In genomic region chr2:85551698-85552678, GRCh38 we compare ENCODE assay signal across 1 cellular context.
TF ChIP-seq lines count a peak whose summit lies in the region.

No MANE protein-coding gene starts in this region.

TF ChIP-seq in HepG2, 621 proteins besides CTCF, POLR2A, EP300 and RAD21 (continued from another document and continues in another):
- TF ChIP-seq AHDC1 (CRISPR knock-in tag; IDR thresholded peaks at IDR 0.05; ENCODE audit: borderline replicate concordance): no peak
- TF ChIP-seq CBX1 (IDR thresholded peaks at IDR 0.05; ENCODE audit: low read depth): no peak
- TF ChIP-seq ZNF382 (CRISPR knock-in tag; IDR thresholded peaks at IDR 0.05; ENCODE audit: borderline replicate concordance): no peak
- TF ChIP-seq ZNF280D (CRISPR knock-in tag; IDR thresholded peaks at IDR 0.05): no peak
- 0 out of 2 replicates have a peak, but pooled peaks have one; percentile 31 for TF ChIP-seq ZNF747 (CRISPR knock-in tag; IDR thresholded peaks at IDR 0.05; ENCODE audit: borderline replicate concordance)
- TF ChIP-seq ZNF543 (CRISPR knock-in tag; IDR thresholded peaks at IDR 0.05): no peak
- no peak for TF ChIP-seq MBNL3 (CRISPR knock-in tag; conservative IDR thresholded peaks at IDR 0.05)
- no peak for TF ChIP-seq SNAPC5 (CRISPR knock-in tag; IDR thresholded peaks at IDR 0.05; ENCODE audit: borderline replicate concordance)
- no peak for TF ChIP-seq SOX5 (CRISPR knock-in tag; IDR thresholded peaks at IDR 0.05; ENCODE audit: borderline replicate concordance)
- no peak for TF ChIP-seq NCOA5 (CRISPR knock-in tag; IDR thresholded peaks at IDR 0.05)
- TF ChIP-seq ZMYM3 (CRISPR knock-in tag; IDR thresholded peaks at IDR 0.05): no peak
- no peak for TF ChIP-seq ZNF430 (CRISPR knock-in tag; IDR thresholded peaks at IDR 0.05)
- no peak for TF ChIP-seq TEF (CRISPR knock-in tag; IDR thresholded peaks at IDR 0.05)
- TF ChIP-seq TRIM24 (CRISPR knock-in tag; IDR thresholded peaks at IDR 0.05): no peak
- TF ChIP-seq FOXM1 (CRISPR knock-in tag; IDR thresholded peaks at IDR 0.05): no peak
- TF ChIP-seq ZNF724P (CRISPR knock-in tag; IDR thresholded peaks at IDR 0.05; ENCODE audit: borderline replicate concordance): no peak
- no peak for TF ChIP-seq ZNF234 (CRISPR knock-in tag; conservative IDR thresholded peaks at IDR 0.05)
- TF ChIP-seq ELF3 (CRISPR knock-in tag; IDR thresholded peaks at IDR 0.05): peak; percentile 49; the same call in 1 of the 2 replicates
- TF ChIP-seq ZNF713 (CRISPR knock-in tag; IDR thresholded peaks at IDR 0.05): no peak
- no peak for TF ChIP-seq CREBL2 (CRISPR knock-in tag; IDR thresholded peaks at IDR 0.05; ENCODE audit: borderline replicate concordance)
- TF ChIP-seq ZSCAN12 (CRISPR knock-in tag; IDR thresholded peaks at IDR 0.05): no peak
- TF ChIP-seq MIXL1 (CRISPR knock-in tag; IDR thresholded peaks at IDR 0.05): no peak
- TF ChIP-seq ZMAT5 (CRISPR knock-in tag; IDR thresholded peaks at IDR 0.05; ENCODE audit: borderline replicate concordance, low read depth): no peak
- no peak for TF ChIP-seq SRSF4 (IDR thresholded peaks at IDR 0.05; ENCODE audit: low read depth, low read length, poor library complexity, severe bottlenecking)
- no peak for TF ChIP-seq ZNF451 (CRISPR knock-in tag; IDR thresholded peaks at IDR 0.05)
- no peak for TF ChIP-seq FUBP1 (CRISPR knock-in tag; IDR thresholded peaks at IDR 0.05; ENCODE audit: borderline replicate concordance)
- peak; percentile 51; the same call in 1 of the 2 replicates for TF ChIP-seq PATZ1 (CRISPR knock-in tag; IDR thresholded peaks at IDR 0.05)
- peak; percentile 45; the same call in 1 of the 2 replicates for TF ChIP-seq FOXA1 (IDR thresholded peaks at IDR 0.05)
- peak; percentile 90 for TF ChIP-seq FOXA1 (CRISPR knock-in tag; IDR thresholded peaks at IDR 0.05)
- TF ChIP-seq ZBTB3 (CRISPR knock-in tag; IDR thresholded peaks at IDR 0.05; ENCODE audit: borderline replicate concordance, low read depth): no peak
- TF ChIP-seq ZNF7 (CRISPR knock-in tag; IDR thresholded peaks at IDR 0.05): no peak
- TF ChIP-seq ZNF142 (CRISPR knock-in tag; IDR thresholded peaks at IDR 0.05): no peak
- no peak for TF ChIP-seq ZNF570 (CRISPR knock-in tag; IDR thresholded peaks at IDR 0.05; ENCODE audit: borderline replicate concordance)
- no peak for TF ChIP-seq SRSF1 (optimal IDR thresholded peaks at IDR 0.05; ENCODE audit: low read depth, low read length)
- peak; percentile 37; the same call in 1 of the 2 replicates for TF ChIP-seq DNMT3B (CRISPR knock-in tag; conservative IDR thresholded peaks at IDR 0.05)
- TF ChIP-seq MATR3 (CRISPR knock-in tag; IDR thresholded peaks at IDR 0.05): no peak
- TF ChIP-seq RFXANK (CRISPR knock-in tag; IDR thresholded peaks at IDR 0.05): no peak
- no peak for TF ChIP-seq ISX (CRISPR knock-in tag; conservative IDR thresholded peaks at IDR 0.05)
- TF ChIP-seq CEBPG (CRISPR knock-in tag; IDR thresholded peaks at IDR 0.05): peak; percentile 52; the same call in 1 of the 2 replicates
- TF ChIP-seq ZNF24 (IDR thresholded peaks at IDR 0.05): 0 out of 2 replicates have a peak, but pooled peaks have one; percentile 33
- TF ChIP-seq HNRNPUL1 (IDR thresholded peaks at IDR 0.05; ENCODE audit: low read depth, low read length): no peak
- no peak for TF ChIP-seq TRAFD1 (CRISPR knock-in tag; IDR thresholded peaks at IDR 0.05; ENCODE audit: borderline replicate concordance)
